In the genomic region with DNA sequence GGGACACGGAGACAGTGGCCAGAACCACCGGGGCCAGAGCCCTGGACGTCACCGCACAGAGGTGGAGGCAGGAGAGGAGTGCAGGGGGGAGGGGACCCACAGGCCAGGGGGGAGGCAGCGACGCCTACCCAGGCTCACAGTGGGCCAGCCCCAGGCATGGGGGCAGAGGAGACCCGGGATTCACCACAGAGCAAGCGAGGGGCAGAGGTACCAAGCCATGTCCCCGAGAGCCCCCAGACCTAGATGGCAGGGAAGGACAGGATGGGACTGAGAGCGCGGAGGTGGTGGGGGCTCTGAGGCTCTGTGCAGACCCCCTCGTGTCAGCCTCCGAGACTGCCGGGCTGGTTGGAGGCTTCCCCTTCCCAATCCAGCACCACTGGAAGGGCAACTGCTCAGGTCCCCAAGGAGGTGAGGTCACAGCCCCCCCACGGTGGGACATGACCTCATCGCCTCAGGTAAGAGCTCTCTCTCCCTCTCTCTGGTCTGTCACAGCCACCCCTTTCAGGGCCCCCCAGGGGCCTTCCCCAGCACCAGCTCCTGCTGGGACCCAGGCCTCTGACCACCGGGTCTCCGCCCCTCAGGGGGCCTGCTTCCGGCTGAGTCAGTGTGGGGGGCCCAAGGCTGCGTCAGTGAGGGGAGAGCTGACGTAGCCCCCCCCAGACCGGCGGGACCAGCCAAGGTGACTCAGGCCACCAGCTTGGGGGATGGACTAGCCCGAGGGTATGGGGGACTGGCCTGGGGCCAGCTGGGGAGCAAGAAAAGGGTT, we compare ENCODE assay signal across 14 cellular contexts. TPM values are rescaled to one million over a fixed set of nuclear protein-coding genes. Genes with fewer than 3 reads are reported as not detected.
DNase-seq lines count a peak whose midpoint lies in the region; ATAC-seq, FAIRE-seq and TF ChIP-seq lines count a peak whose summit lies in the region.
"Had no signal": no experiment of that assay in that cellular context is flagged by ENCODE, and none has a peak within 500 bp of the region (broad histone marks: within the 10 kb centered on the region; RNA-seq: fewer than 3 reads in every experiment).

No MANE protein-coding gene starts in this region.

- peak overlapping the region; percentile 82 for H3K27ac ChIP-seq in astrocyte (ENCODE audit: low read depth, low read length)
- H3K27ac ChIP-seq: suprapubic skin had no signal

- H4K20me1 ChIP-seq in astrocyte (ENCODE audit: insufficient read depth, low read length): peaks cover 14% of the 10 kb centered on the region

- H3K9me3 Mint-ChIP-seq in astrocyte (ENCODE audit: unreplicated experiment) (no peaks in the 10 kb centered on the region), nephron (no peaks in the 10 kb centered on the region)

- no peak for ATAC-seq in HG02759 (IDR thresholded peaks at IDR 0.05; ENCODE audit: unreplicated experiment)

- H3K4me1 Mint-ChIP-seq in astrocyte (ENCODE audit: low read depth, unreplicated experiment) (peaks cover 29% of the 10 kb centered on the region), nephron (peaks cover 19% of the 10 kb centered on the region)

- H3K9ac ChIP-seq in astrocyte (ENCODE audit: low read length): peak overlapping the region; percentile 74

- peaks cover 25% of the 10 kb centered on the region for H3K79me2 ChIP-seq in astrocyte (ENCODE audit: insufficient read depth, low read length)

- no peaks in the 10 kb centered on the region for H3K9me3 ChIP-seq in astrocyte (ENCODE audit: insufficient read depth, low read depth, low read length)
- H3K9me3 ChIP-seq: suprapubic skin had no signal

- H3K4me3 Mint-ChIP-seq in astrocyte (ENCODE audit: unreplicated experiment) (peak overlapping the region; percentile 47), nephron (peak overlapping the region in 2 of 3 experiments; percentile 3 to 8)

- peak; percentile 89 for DNase-seq in ELR (ENCODE audit: low read depth)
- peak; percentile 87 for DNase-seq in M059J (ENCODE audit: low read depth)
- peak; percentile 44 for DNase-seq in astrocyte (ENCODE audit: low read depth)
- DNase-seq in NCI-H524 treated with DMSO at 0.1 percent for 48 hours (lab: John Stamatoyannopoulos, UW): no peak
- no peak for DNase-seq in NCI-H1436 (lab: John Stamatoyannopoulos, UW)
- DNase-seq in inferior parietal cortex (ENCODE audit: extremely low spot score): no peak
- DNase-seq: NCI-H1417 treated with DMSO at 0.1 percent for 48 hours, retina had no signal

- FAIRE-seq in astrocyte (lab: Jason Lieb, UNC): no peak
- FAIRE-seq: endothelial cell of umbilical vein had no signal

- H3K27me3 Mint-ChIP-seq in astrocyte (ENCODE audit: low read depth, unreplicated experiment): no peaks in the 10 kb centered on the region
- H3K27me3 Mint-ChIP-seq in nephron (ENCODE audit: low read depth): peaks cover 43% of the 10 kb centered on the region

- no peak for TF ChIP-seq CTCF in astrocyte (IDR thresholded peaks at IDR 0.05; ENCODE audit: insufficient read depth, low read depth, low read length)
- no peak for TF ChIP-seq CTCF in nephron (IDR thresholded peaks at IDR 0.05; ENCODE audit: unreplicated experiment in 3 of 3)

- H3K36me3 Mint-ChIP-seq in astrocyte (ENCODE audit: low read depth, unreplicated experiment) (peaks cover 2% of the 10 kb centered on the region), nephron (ENCODE audit: low read depth) (no peaks in the 10 kb centered on the region)
- H3K36me3 Mint-ChIP-seq: brain had no signal

- H2AFZ ChIP-seq in astrocyte (ENCODE audit: low read depth, low read length): no peak overlapping the region

- H3K4me2 ChIP-seq in astrocyte (ENCODE audit: low read length): peak overlapping the region; percentile 70

- peaks cover 3% of the 10 kb centered on the region for H3K36me3 ChIP-seq in astrocyte (ENCODE audit: insufficient read depth, low read length)
- H3K36me3 ChIP-seq: suprapubic skin had no signal

- no peaks in the 10 kb centered on the region for H3K27me3 ChIP-seq in astrocyte (ENCODE audit: insufficient read depth, low read length)

- H3K4me1 ChIP-seq in astrocyte (ENCODE audit: insufficient read depth, low read length): peaks cover 51% of the 10 kb centered on the region

- no peak overlapping the region for H3K4me3 ChIP-seq in astrocyte (ENCODE audit: insufficient read depth, low read depth, low read length)
- H3K4me3 ChIP-seq: suprapubic skin had no signal

- H3K27ac Mint-ChIP-seq in astrocyte (ENCODE audit: unreplicated experiment) (peak overlapping the region; percentile 75), nephron (peak overlapping the region in 1 of 3 experiments; percentile 21)
- H3K27ac Mint-ChIP-seq: brain had no signal

RNA-seq across cellular contexts. Expression of a gene that starts 2.2 kb away (rescaled TPM):
- 23.0 and 39.1 TPM in 2 replicates for total RNA-seq in M059J (2014; rRNA removed; shearing (Covaris generic))
- total RNA-seq in astrocyte: 183 and 202 TPM in 2 replicates
- total RNA-seq: endothelial cell of umbilical vein had no signal

RNA-seq across cellular contexts. Expression of a gene that starts 4.1 kb away (rescaled TPM):
- 0.22 TPM in 1 of 2 replicates, not detected in the other for total RNA-seq in M059J (2014; rRNA removed; shearing (Covaris generic))
- 2.5 TPM in 2 replicates for total RNA-seq in astrocyte
- total RNA-seq: endothelial cell of umbilical vein, mononuclear cell, suprapubic skin had no signal

RNA-seq across cellular contexts. Expression of a gene that starts 9.4 kb away (rescaled TPM):
- not detected in 2 replicates for total RNA-seq in M059J (2014; rRNA removed; shearing (Covaris generic))
- 0.10 and 0.20 TPM in 2 replicates for total RNA-seq in astrocyte
- total RNA-seq: endothelial cell of umbilical vein, mononuclear cell, suprapubic skin had no signal

RNA-seq across cellular contexts. Expression of a gene that starts 11.6 kb away (rescaled TPM):
- total RNA-seq in M059J (2014; rRNA removed; shearing (Covaris generic)): 1.1 and 1.2 TPM in 2 replicates
- 1.4 and 2.1 TPM in 2 replicates for total RNA-seq in astrocyte

RNA-seq across cellular contexts. Expression of a gene that starts 13.2 kb away (rescaled TPM):
- 452 and 738 TPM in 2 replicates for total RNA-seq in M059J (2014; rRNA removed; shearing (Covaris generic))
- 2,006 and 2,072 TPM in 2 replicates for total RNA-seq in astrocyte

Comparison
In these comparisons a context has a peak if more than half of its experiments do, and no peak if none do; other contexts are left out.
1. DNase-seq: peak in ELR (single experiment), M059J (single experiment) and astrocyte (single experiment); none in NCI-H524 treated with DMSO at 0.1 percent for 48 hours (single experiment), NCI-H1436 (single experiment) and inferior parietal cortex (single experiment).